In the genomic region with DNA sequence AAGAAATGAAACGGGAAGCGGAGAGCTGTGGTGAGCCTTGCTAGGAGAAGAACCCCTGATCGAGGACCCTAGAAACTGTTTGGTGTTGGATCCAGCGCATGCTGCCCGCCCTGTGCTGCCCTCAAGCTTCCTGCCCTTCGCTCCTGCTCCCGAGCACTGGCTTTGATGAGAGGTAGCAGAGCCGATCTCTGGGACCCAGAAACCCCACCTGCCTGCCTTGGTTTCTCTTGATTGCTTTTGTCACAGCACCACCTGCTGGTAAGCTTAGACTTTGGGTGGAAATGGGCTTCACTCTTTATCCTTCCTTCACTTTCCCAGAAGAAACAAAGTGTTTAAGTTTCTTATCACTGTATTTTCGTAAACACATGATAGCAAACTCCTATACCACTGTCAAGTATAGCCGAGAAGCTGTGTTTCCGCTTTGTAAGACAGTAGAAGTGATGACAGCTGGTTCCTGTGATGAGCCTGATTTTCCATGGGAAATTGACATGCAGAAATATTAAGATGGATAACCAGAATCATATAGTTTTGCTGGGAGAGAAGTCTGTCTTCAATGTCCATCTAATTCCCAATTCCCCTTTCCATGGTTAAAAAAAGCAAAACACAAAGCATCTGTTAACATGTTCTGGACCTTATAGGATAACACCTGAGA, we compare ENCODE assay signal across 8 cellular contexts.
DNase-seq lines count a peak whose midpoint lies in the region; FAIRE-seq and TF ChIP-seq lines count a peak whose summit lies in the region.

No MANE protein-coding gene starts in this region.

- no peaks in the 10 kb centered on the region for H3K4me1 ChIP-seq in mammary epithelial cell (ENCODE audit: insufficient read depth, low read length)

- intact Hi-C loops in mammary epithelial cell (cut with micrococcal nuclease): loop anchor here (1.0 to 10.0 kb wide), 6 partner anchors 268 to 800 kb away; a partner anchor contains a TSS

- no peaks in the 10 kb centered on the region for H4K20me1 ChIP-seq in mammary epithelial cell (ENCODE audit: insufficient read depth, low read length)

- H3K9me3 ChIP-seq in WERI-Rb-1 (ENCODE audit: severe bottlenecking): no peaks in the 10 kb centered on the region
- H3K9me3 ChIP-seq in mammary epithelial cell (replicated peaks; ENCODE audit: insufficient read depth, low read length): no peaks in the 10 kb centered on the region

- H3K9ac ChIP-seq in mammary epithelial cell (ENCODE audit: insufficient read depth, low read length): no peak overlapping the region

- H3K36me3 ChIP-seq in WERI-Rb-1 (peaks cover 16% of the 10 kb centered on the region), mammary epithelial cell (ENCODE audit: insufficient read depth, low read length) (no peaks in the 10 kb centered on the region)

- no peaks in the 10 kb centered on the region for H3K27me3 ChIP-seq in WERI-Rb-1 (ENCODE audit: insufficient read depth, low read depth, severe bottlenecking)
- no peaks in the 10 kb centered on the region for H3K27me3 ChIP-seq in mammary epithelial cell (ENCODE audit: insufficient read depth, low read length)

- no peaks in the 10 kb centered on the region for H3K79me2 ChIP-seq in mammary epithelial cell (ENCODE audit: insufficient read depth, low read length)

- TF ChIP-seq CTCF in GM12874 (IDR thresholded peaks at IDR 0.05; ENCODE audit: insufficient read depth, low read depth, low read length) (peak; percentile 67), WERI-Rb-1 (IDR thresholded peaks at IDR 0.05; ENCODE audit: low read depth, low read length) (peak; percentile 87), mammary epithelial cell (conservative IDR thresholded peaks at IDR 0.05 in 1 of 2, IDR thresholded peaks at IDR 0.05 in 1 of 2; ENCODE audit: extremely low read depth in 1 of 2, insufficient read depth in 1 of 2, low read depth in 1 of 2, low read length in 2 of 2) (peak; percentile 65 to 79)

- WGBS in mammary epithelial cell (ENCODE audit: low coverage, missing lambda C conversion rate): 43% methylated on average over 6 of the region's 11 CpGs

- DNase-seq in 8988T (peak; percentile 23), NCI-H1092 (lab: John Stamatoyannopoulos, UW) (peak; percentile 51), WERI-Rb-1 (peak; percentile 82), mammary epithelial cell (peak; percentile 28), globus pallidus (ENCODE audit: low spot score) (no peak)
- peak; percentile 17 to 51 for DNase-seq in stimulated activated CD4-positive, alpha-beta T cell treated with anti-CD3 and anti-CD28 coated beads, Interleukin-15, amount 100 ng/mL, for 48 hours (ENCODE audit: low read depth in 2 of 2)

- no peak overlapping the region for H3K4me3 ChIP-seq in WERI-Rb-1 (ENCODE audit: low read depth, low read length)
- H3K4me3 ChIP-seq in mammary epithelial cell (replicated peaks in 1 of 3; ENCODE audit: insufficient read depth in 1 of 3, low read depth in 2 of 3, low read length in 3 of 3): no peak overlapping the region

- no peak overlapping the region for H2AFZ ChIP-seq in mammary epithelial cell (ENCODE audit: low read depth, low read length)

- dilution Hi-C loops in mammary epithelial cell (cut with HindIII; ENCODE audit: low sequenced_read_pairs): no loop called here

- FAIRE-seq in islet of Langerhans (lab: Jason Lieb, UNC): peak; percentile 76

- BruUV-seq in mammary epithelial cell (replicated peaks; lab: Mats Ljungman, UMichigan): no TSS peak

- no peak overlapping the region for H3K27ac ChIP-seq in WERI-Rb-1
- no peak overlapping the region for H3K27ac ChIP-seq in mammary epithelial cell (ENCODE audit: insufficient read depth, low read depth, low read length)

- in situ Hi-C loops in mammary epithelial cell (cut with MboI; ENCODE audit: low sequenced_read_pairs in 2 of 2): loop anchor here (10.0 kb wide), 2 partner anchors 268 to 388 kb away; a partner anchor contains a TSS

- CTCF ChIA-PET in mammary epithelial cell (lab: Charles Lee; ENCODE audit: low non-redundant PET): interaction anchor here (0.6 kb wide), 1 partner anchor 501 kb away, joined by 3 read pairs; no protein-coding TSS in a partner anchor

- no peak overlapping the region for H3K4me2 ChIP-seq in mammary epithelial cell (ENCODE audit: insufficient read depth, low read depth, low read length)
